28 cellular contexts compared by ENCODE assay signal in genomic region chr15:35678774-35679173, GRCh38.
"Had no signal": no experiment of that assay in that cellular context is flagged by ENCODE, and none has a peak within 500 bp of the region (broad histone marks: within the 10 kb centered on the region; RNA-seq: fewer than 3 reads in every experiment).

No MANE protein-coding gene starts in this region.

- H3K36me3 Mint-ChIP-seq: natural killer cell; stimulated activated effector memory CD8-positive, alpha-beta T cell treated with anti-CD3 and anti-CD28 coated beads, Interleukin-12 subunit alpha, Interleukin-12 subunit beta, amount 100 ng/mL, for 72 hours; stimulated activated naive B cell treated with anti-CD40 and anti-IgM and Interleukin-4, amounts not matched to agents 10 μg/mL and 1 μg/mL and 100 μg/mL, for 72 hours had no signal

- H3K9ac ChIP-seq: parathyroid adenoma had no signal

- H3K27ac ChIP-seq: neutrophil, parathyroid adenoma, psoas muscle, right lobe of liver, stomach, thoracic aorta, thyroid gland, tibial nerve, upper lobe of left lung, vagina had no signal

- H3K27ac Mint-ChIP-seq: natural killer cell; nephron progenitor cell; progenitor cell of endocrine pancreas; stimulated activated effector memory CD8-positive, alpha-beta T cell treated with anti-CD3 and anti-CD28 coated beads, Interleukin-12 subunit alpha, Interleukin-12 subunit beta, amount 100 ng/mL, for 72 hours; stimulated activated naive B cell treated with anti-CD40 and anti-IgM and Interleukin-4, amounts not matched to agents 10 μg/mL and 1 μg/mL and 100 μg/mL, for 72 hours; stimulated activated naive CD8-positive, alpha-beta T cell treated with anti-CD3 and anti-CD28 coated beads, Interleukin-15, Interleukin-2, amounts not matched to agents 100 ng/mL and 50 ng/mL, for 24 hours had no signal

- FAIRE-seq: small intestine, urothelium cell line had no signal

- H3K4me3 Mint-ChIP-seq: natural killer cell; nephron progenitor cell; neural crest cell; stimulated activated effector memory CD8-positive, alpha-beta T cell treated with anti-CD3 and anti-CD28 coated beads, Interleukin-12 subunit alpha, Interleukin-12 subunit beta, amount 100 ng/mL, for 72 hours; stimulated activated naive B cell treated with anti-CD40 and anti-IgM and Interleukin-4, amounts not matched to agents 10 μg/mL and 1 μg/mL and 100 μg/mL, for 72 hours; stimulated activated naive CD8-positive, alpha-beta T cell treated with anti-CD3 and anti-CD28 coated beads, Interleukin-15, Interleukin-2, amounts not matched to agents 100 ng/mL and 50 ng/mL, for 24 hours had no signal

- H2AFZ ChIP-seq: parathyroid adenoma had no signal

- H3K4me1 Mint-ChIP-seq: natural killer cell; neural crest cell; stimulated activated effector memory CD8-positive, alpha-beta T cell treated with anti-CD3 and anti-CD28 coated beads, Interleukin-12 subunit alpha, Interleukin-12 subunit beta, amount 100 ng/mL, for 72 hours; stimulated activated naive B cell treated with anti-CD40 and anti-IgM and Interleukin-4, amounts not matched to agents 10 μg/mL and 1 μg/mL and 100 μg/mL, for 72 hours had no signal

- H3K79me2 ChIP-seq: parathyroid adenoma had no signal

- H3K9me3 Mint-ChIP-seq: natural killer cell; nephron progenitor cell; neural crest cell; stimulated activated effector memory CD8-positive, alpha-beta T cell treated with anti-CD3 and anti-CD28 coated beads, Interleukin-12 subunit alpha, Interleukin-12 subunit beta, amount 100 ng/mL, for 72 hours; stimulated activated naive B cell treated with anti-CD40 and anti-IgM and Interleukin-4, amounts not matched to agents 10 μg/mL and 1 μg/mL and 100 μg/mL, for 72 hours; stimulated activated naive CD8-positive, alpha-beta T cell treated with anti-CD3 and anti-CD28 coated beads, Interleukin-15, Interleukin-2, amounts not matched to agents 100 ng/mL and 50 ng/mL, for 24 hours had no signal

- DNase-seq: natural killer cell; nephron progenitor cell; nucleus accumbens; psoas muscle; right cardiac atrium; right lobe of liver; sigmoid colon; small intestine; stimulated activated CD4-positive, alpha-beta T cell treated with anti-CD3 and anti-CD28 coated beads, Interleukin-15, amount 100 ng/mL, for 24 hours; stimulated activated CD4-positive, alpha-beta T cell treated with anti-CD3 and anti-CD28 coated beads, Interleukin-2, amount 100 ng/mL, for 24 hours; stimulated activated CD4-positive, alpha-beta T cell treated with anti-CD3 and anti-CD28 coated beads, Interleukin-2, amount 100 ng/mL, for 48 hours; stimulated activated CD4-positive, alpha-beta T cell treated with anti-CD3 and anti-CD28 coated beads, Interleukin-4, amount 100 ng/mL, for 24 hours; stimulated activated naive B cell treated with anti-CD40 and anti-IgM and Interleukin-4, amounts not matched to agents 10 μg/mL and 1 μg/mL and 100 μg/mL, for 72 hours; stimulated activated naive CD4-positive, alpha-beta T cell treated with Interleukin-2 at 50 U/mL for 16 hours; stomach; thyroid gland; trophoblast cell; upper lobe of left lung had no signal

- H3K27me3 ChIP-seq: right lobe of liver, sigmoid colon, stomach, thyroid gland, tibial nerve, upper lobe of left lung, vagina had no signal

- H3K9me3 ChIP-seq: neutrophil, psoas muscle, right lobe of liver, sigmoid colon, stomach, thoracic aorta, thyroid gland, tibial nerve, upper lobe of left lung, vagina had no signal

- H3K4me1 ChIP-seq: parathyroid adenoma, right lobe of liver had no signal

- H3K36me3 ChIP-seq: neutrophil, right lobe of liver, sigmoid colon, stomach, thoracic aorta, thyroid gland, tibial nerve, upper lobe of left lung, vagina had no signal

- H3K4me3 ChIP-seq: psoas muscle, right lobe of liver, sigmoid colon, stomach, thoracic aorta, thyroid gland, tibial nerve, upper lobe of left lung, vagina had no signal

- ATAC-seq: natural killer cell; psoas muscle; right cardiac atrium; right lobe of liver; stimulated activated effector memory CD8-positive, alpha-beta T cell treated with anti-CD3 and anti-CD28 coated beads, Interleukin-12 subunit alpha, Interleukin-12 subunit beta, amount 100 ng/mL, for 72 hours; stimulated activated naive B cell treated with anti-CD40 and anti-IgM and Interleukin-4, amounts not matched to agents 10 μg/mL and 1 μg/mL and 100 μg/mL, for 72 hours had no signal

- H3K27me3 Mint-ChIP-seq: progenitor cell of endocrine pancreas; stimulated activated naive B cell treated with anti-CD40 and anti-IgM and Interleukin-4, amounts not matched to agents 10 μg/mL and 1 μg/mL and 100 μg/mL, for 72 hours had no signal
